Comparison of ENCODE assay signal across 8 cellular contexts in the genomic region with DNA sequence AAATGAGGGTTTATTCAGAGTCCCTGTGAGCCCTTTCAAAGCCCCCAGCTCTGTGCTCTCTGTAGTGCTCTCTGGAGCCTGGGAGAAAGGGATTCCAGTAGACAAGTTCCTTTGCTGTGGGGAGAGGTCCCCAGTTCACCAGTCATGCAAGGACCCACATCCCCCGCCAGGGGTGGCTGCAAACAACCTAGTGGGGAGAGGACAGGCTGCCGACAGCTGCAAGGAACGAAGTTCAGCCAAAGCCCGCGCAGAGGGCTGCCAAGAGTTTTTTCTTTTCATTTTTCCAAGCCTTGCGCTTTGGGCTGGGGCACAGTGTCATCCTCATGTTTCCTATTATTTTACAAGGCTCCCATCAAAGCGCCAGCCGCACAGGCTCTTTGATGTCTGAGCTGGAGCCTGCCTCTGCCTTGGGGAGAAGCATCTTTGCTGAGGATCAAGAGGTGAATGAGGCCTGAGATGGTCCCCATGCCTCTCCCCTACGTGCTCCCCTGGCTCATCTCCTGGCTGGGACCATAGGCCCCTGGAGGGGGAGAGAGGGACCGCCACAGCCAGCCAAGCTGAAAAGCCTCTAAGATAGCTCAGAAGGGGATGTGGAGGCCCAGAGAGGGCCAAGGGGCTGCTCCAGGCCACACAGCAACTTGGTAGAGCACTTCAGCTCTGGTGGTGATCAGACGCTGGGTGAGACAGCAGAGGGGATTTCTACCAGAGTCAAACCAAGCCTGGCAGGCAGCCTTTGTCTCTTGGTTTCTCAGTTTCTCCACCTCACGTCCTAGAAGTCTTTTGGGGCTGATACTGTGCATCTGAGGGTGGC. TPM values are rescaled to one million over a fixed set of nuclear protein-coding genes. Genes with fewer than 3 reads are reported as not detected.
DNase-seq lines count a peak whose midpoint lies in the region; ATAC-seq, FAIRE-seq and TF ChIP-seq lines count a peak whose summit lies in the region.

No MANE protein-coding gene starts in this region.

- peak; percentile 20 to 56 for TF ChIP-seq CTCF in Caco-2 (IDR thresholded peaks at IDR 0.05; ENCODE audit: insufficient read depth in 1 of 2, low read depth in 1 of 2, low read length in 1 of 2, severe bottlenecking in 1 of 2, unreplicated experiment in 1 of 2)
- peak; percentile 61 to 69 (median 63) for TF ChIP-seq CTCF in H1 (IDR thresholded peaks at IDR 0.05; ENCODE audit: control extremely low read depth in 1 of 3, insufficient read depth in 1 of 3, low read depth in 1 of 3, low read length in 3 of 3)

- H2BK5ac ChIP-seq in H1 (ENCODE audit: low read depth, low read length) = no peak overlapping the region

- H3K79me2 ChIP-seq in H1 (ENCODE audit: control insufficient read depth in 1 of 2, insufficient read depth in 2 of 2, low read length in 2 of 2) = no peaks in the 10 kb centered on the region

- no peak overlapping the region for H2AK5ac ChIP-seq in H1 (ENCODE audit: low read depth, low read length)

- H4K20me1 ChIP-seq in H1 (replicated peaks in 1 of 2; ENCODE audit: control insufficient read depth in 1 of 2, insufficient read depth in 2 of 2, low read length in 2 of 2) = no peaks in the 10 kb centered on the region

- no peak overlapping the region for H3K23ac ChIP-seq in H1 (ENCODE audit: insufficient read length)

- H3K27me3 ChIP-seq in Caco-2 (replicated peaks; ENCODE audit: control insufficient read depth, insufficient read depth, low read length) (no peaks in the 10 kb centered on the region), H1 (replicated peaks in 1 of 4; ENCODE audit: control insufficient read depth in 3 of 4, extremely low read depth in 1 of 4, insufficient read depth in 3 of 4, low read length in 3 of 4) (no peaks in the 10 kb centered on the region), muscle layer of duodenum (ENCODE audit: low read depth, low read length) (no peaks in the 10 kb centered on the region)

- intact Hi-C loops in Caco-2 (cut with micrococcal nuclease; ENCODE audit: unreplicated experiment) = loop anchor here (1.0 kb wide), 1 partner anchor 66 kb away; no protein-coding TSS in a partner anchor

- no peak for FAIRE-seq in H1 (lab: Jason Lieb, UNC)

- H3K14ac ChIP-seq in H1 (ENCODE audit: insufficient read length) = no peak overlapping the region

- peak overlapping the region; percentile 71; the same call in 1 of the 2 replicates for H2BK12ac ChIP-seq in H1 (ENCODE audit: low read depth, low read length)

- H3K4me2 ChIP-seq in H1 (ENCODE audit: insufficient read depth in 1 of 2, low read depth in 2 of 2, low read length in 2 of 2) = no peak overlapping the region

- H3K4me1 ChIP-seq in Caco-2 (peaks cover 60% of the 10 kb centered on the region), H1 (replicated peaks in 1 of 4; ENCODE audit: control insufficient read depth in 3 of 4, insufficient read depth in 4 of 4, low read length in 3 of 4) (peaks cover 0 to 7% (median 5%) of the 10 kb centered on the region in 4 experiments; a peak in 6 of 7 replicates), muscle layer of duodenum (ENCODE audit: control insufficient read depth in 1 of 2, insufficient read depth in 2 of 2, low read length in 2 of 2) (peaks cover 23 to 33% of the 10 kb centered on the region in 2 donors)

- peaks cover 4% of the 10 kb centered on the region; the same call in 1 of the 2 replicates for H3K23me2 ChIP-seq in H1 (ENCODE audit: low read depth, low read length)

- H4K5ac ChIP-seq in H1 (ENCODE audit: insufficient read length, low read depth, low read length) = no peak overlapping the region

- H3K27ac ChIP-seq in H1 (ENCODE audit: low read depth, low read length) (no peak overlapping the region), muscle layer of duodenum (ENCODE audit: low read length) (peak overlapping the region; percentile 65)

- H3K4ac ChIP-seq in H1 (replicated peaks; ENCODE audit: insufficient read length, low read depth, low read length) = no peak overlapping the region

- no peak overlapping the region for H3K56ac ChIP-seq in H1 (replicated peaks; ENCODE audit: insufficient read length, low read depth, low read length)

- CTCF ChIA-PET in Caco-2 (lab: Charles Lee) (no interaction called here), H1 (lab: Charles Lee; ENCODE audit: partially characterized antibody) (interaction anchor here (0.6 to 6.3 kb wide), 28 partner anchors 8 to 189 kb away, joined by 3 to 39 read pairs (median 6); a partner anchor contains a TSS)

- H3K27ac Mint-ChIP-seq in Caco-2 (ENCODE audit: unreplicated experiment) = no peak overlapping the region

- H3K4me1 Mint-ChIP-seq in Caco-2 (ENCODE audit: low read depth, unreplicated experiment) = peaks cover 13% of the 10 kb centered on the region

- no peaks in the 10 kb centered on the region for H3K27me3 Mint-ChIP-seq in Caco-2 (ENCODE audit: insufficient read depth, unreplicated experiment)

- H3K36me3 Mint-ChIP-seq in Caco-2 (ENCODE audit: insufficient read depth, unreplicated experiment) = no peaks in the 10 kb centered on the region

- ATAC-seq in HG02852 (IDR thresholded peaks at IDR 0.05; ENCODE audit: unreplicated experiment) (peak; percentile 59), GM19452 (IDR thresholded peaks at IDR 0.05; ENCODE audit: unreplicated experiment) (no peak)

- WGBS in H1 (ENCODE audit: extremely low coverage in 1 of 2, insufficient coverage in 1 of 2, insufficient read length in 1 of 2, insufficient replicate concordance in 2 of 2, low coverage in 1 of 2, low lambda C conversion rate in 2 of 2, missing lambda C conversion rate in 1 of 2), 2 experiments = 79% methylated on average over 11 of the region's 12 CpGs; no CpG with 5 or more reads in 1 of the 2 experiments

- H2BK15ac ChIP-seq in H1 (ENCODE audit: low read length) = peak overlapping the region; percentile 53; the same call in 1 of the 2 replicates

- peak; percentile 60 to 70 for TF ChIP-seq RAD21 in H1 (IDR thresholded peaks at IDR 0.05 in 1 of 2, conservative IDR thresholded peaks at IDR 0.05 in 1 of 2; ENCODE audit: low read depth in 2 of 2, low read length in 2 of 2)

- H2AFZ ChIP-seq in H1 (ENCODE audit: low read length) = no peak overlapping the region

- BruUV-seq in Caco-2 (replicated peaks; lab: Mats Ljungman, UMichigan) = no TSS peak

- POLR2A ChIA-PET in Caco-2 (lab: Charles Lee) (no interaction called here), H1 (lab: Charles Lee; ENCODE audit: partially characterized antibody) (interaction anchor here (0.6 to 1.9 kb wide), 5 partner anchors 10 to 144 kb away, joined by 3 to 6 read pairs (median 4); a partner anchor contains a TSS)

- H3K36me3 ChIP-seq in Caco-2 (ENCODE audit: control insufficient read depth, insufficient read depth, low read length) (no peaks in the 10 kb centered on the region), H1 (ENCODE audit: control insufficient read depth in 2 of 4, insufficient read depth in 4 of 4, low read length in 3 of 4) (no peaks in the 10 kb centered on the region), muscle layer of duodenum (ENCODE audit: control insufficient read depth in 1 of 2, insufficient read depth in 2 of 2, low read length in 2 of 2) (no peaks in the 10 kb centered on the region)

- DNase-seq in Caco-2 (peak in 1 of 2 experiments; percentile 58), H1 (ENCODE audit: low read depth in 1 of 2, low spot score in 2 of 2) (peak in 1 of 2 experiments; percentile 17), NCI-H2081 (lab: John Stamatoyannopoulos, UW) (no peak), NCI-H510A (lab: John Stamatoyannopoulos, UW) (no peak)
- no peak for DNase-seq in activated CD4-positive, alpha-beta T cell treated with anti-CD3 and anti-CD28 coated beads, Interleukin-2, amount 50 U/mL, for 1 hour

- H3K4me3 Mint-ChIP-seq in Caco-2 (ENCODE audit: unreplicated experiment) = no peak overlapping the region

- no peak overlapping the region for H4K8ac ChIP-seq in H1 (ENCODE audit: extremely low read depth, insufficient read depth, low read length)

- no peaks in the 10 kb centered on the region for H3K79me1 ChIP-seq in H1 (ENCODE audit: low read depth, low read length)

- no peak overlapping the region for H4K91ac ChIP-seq in H1 (replicated peaks; ENCODE audit: insufficient read length, low read length)

- H3K9me3 ChIP-seq in Caco-2 = no peaks in the 10 kb centered on the region
- H3K9me3 ChIP-seq in H1 (ENCODE audit: insufficient read depth in 2 of 2, low read depth in 1 of 2, low read length in 1 of 2) = no peaks in the 10 kb centered on the region
- no peaks in the 10 kb centered on the region for H3K9me3 ChIP-seq in muscle layer of duodenum (ENCODE audit: control insufficient read depth in 1 of 2, low read length in 2 of 2)

- no peaks in the 10 kb centered on the region for H3K9me3 Mint-ChIP-seq in Caco-2 (ENCODE audit: unreplicated experiment)

- no peak overlapping the region; a peak in 1 of 7 replicates for H3K9ac ChIP-seq in H1 (replicated peaks in 1 of 4; ENCODE audit: extremely low read depth in 1 of 4, low read depth in 3 of 4, low read length in 3 of 4)

- no peak overlapping the region for H2BK20ac ChIP-seq in H1 (ENCODE audit: low read length)

- TF ChIP-seq POLR2A in H1 (IDR thresholded peaks at IDR 0.05; ENCODE audit: control extremely low read depth in 1 of 2, low read depth in 2 of 2, low read length in 2 of 2) = no peak

- H3K18ac ChIP-seq in H1 (ENCODE audit: extremely low read depth, low read length) = no peak overlapping the region

- TF ChIP-seq EP300 in H1 (IDR thresholded peaks at IDR 0.05; ENCODE audit: borderline replicate concordance in 1 of 2, low read depth in 2 of 2, low read length in 2 of 2) = no peak

- H2BK120ac ChIP-seq in H1 (replicated peaks; ENCODE audit: low read depth, low read length) = no peak overlapping the region

- H3K4me3 ChIP-seq in Caco-2 (ENCODE audit: low read depth, low read length) (no peak overlapping the region), H1 (ENCODE audit: extremely low read depth in 1 of 4, insufficient read depth in 2 of 4, low read depth in 3 of 4, low read length in 4 of 4) (no peak overlapping the region), muscle layer of duodenum (ENCODE audit: low read depth in 1 of 2, low read length in 2 of 2) (no peak overlapping the region)

TF ChIP-seq in H1, 55 proteins besides CTCF, POLR2A, EP300 and RAD21 (continues in another document):
- TF ChIP-seq PHF8 (conservative IDR thresholded peaks at IDR 0.05; ENCODE audit: low read depth, low read length) (no peak), SP2 (IDR thresholded peaks at IDR 0.05; ENCODE audit: low read length) (no peak), TAF7 (optimal IDR thresholded peaks at IDR 0.05; ENCODE audit: borderline replicate concordance, low read depth, low read length) (no peak), GTF2F1 (IDR thresholded peaks at IDR 0.05; ENCODE audit: borderline replicate concordance, low read depth, low read length) (no peak)

RNA-seq across cellular contexts. Expression of a gene that starts 50.5 kb away (rescaled TPM):
- total RNA-seq in Caco-2 (2022) = 22.4 and 25.1 TPM in 2 replicates
- total RNA-seq in H1 (2021; fragmentation: NEBNext Ultra II Directional; extraction: Animal tissue kit (Norgen Biotek cat#: 25700)) = 1.9 and 2.3 TPM in 2 replicates
- polyA plus RNA-seq in H1 (2011; rRNA removed) = 2.2 and 2.3 TPM in 2 replicates
- polyA plus RNA-seq in H1 (2011; cell fraction: cytosol; rRNA removed) = 1.7 TPM
- polyA plus RNA-seq in H1 (2011; cell fraction: nucleus; rRNA removed) = 3.0 TPM
- 0.95 to 1.6 TPM (median 1.3 TPM) in 4 replicates for polyA plus RNA-seq in H1 (2012, experiment 1 of 2)
- polyA plus RNA-seq in H1 (2012, experiment 2 of 2) = 1.3 TPM
- 1.9 TPM for polyA plus RNA-seq in H1 (2013, experiment 1 of 2)
- 1.7 TPM for polyA plus RNA-seq in H1 (2013, experiment 2 of 2)
- 1.8 and 5.5 TPM in 2 replicates for polyA minus RNA-seq in H1 (2011; rRNA and poly(A)+ RNA removed)
- 1.2 TPM for polyA minus RNA-seq in H1 (2011; cell fraction: cytosol; rRNA and poly(A)+ RNA removed)
- 3.1 TPM for polyA minus RNA-seq in H1 (2011; cell fraction: nucleus; rRNA and poly(A)+ RNA removed)
